24 cellular contexts compared by ENCODE assay signal in genomic region chr14:23149745-23150144, GRCh38. TPM values are rescaled to one million over a fixed set of nuclear protein-coding genes. Genes with fewer than 3 reads are reported as not detected.
DNase-seq lines count a peak whose midpoint lies in the region; ATAC-seq and TF ChIP-seq lines count a peak whose summit lies in the region.
"Had no signal": no experiment of that assay in that cellular context is flagged by ENCODE, and none has a peak within 500 bp of the region (broad histone marks: within the 10 kb centered on the region; RNA-seq: fewer than 3 reads in every experiment).

No MANE protein-coding gene starts in this region.

- H3K9ac ChIP-seq in PC-3 (ENCODE audit: low read length) (no peak overlapping the region), skeletal muscle tissue (ENCODE audit: low read depth in 1 of 3, low read length in 3 of 3) (no peak overlapping the region)
- H3K9ac ChIP-seq: KMS-11 had no signal

- no peaks in the 10 kb centered on the region for H3K9me3 Mint-ChIP-seq in endothelial cell (ENCODE audit: unreplicated experiment)

- H2AFZ ChIP-seq in PC-3 (ENCODE audit: low read length): no peak overlapping the region
- H2AFZ ChIP-seq in hepatocyte: no peak overlapping the region

- H3K79me2 ChIP-seq in PC-3 (ENCODE audit: low read length) (no peaks in the 10 kb centered on the region), hepatocyte (no peaks in the 10 kb centered on the region)

- CTCF ChIA-PET in PC-3 (lab: Charles Lee): no interaction called here

- no TSS peak for BruUV-seq in PC-3 (replicated peaks; lab: Mats Ljungman, UMichigan)

- DNase-seq in PC-3 (peak; percentile 41), endothelial cell (ENCODE audit: low spot score) (no peak), hepatocyte (ENCODE audit: low spot score) (no peak), GF-D8 (lab: John Stamatoyannopoulos, UW) (no peak), amygdala (lab: John Stamatoyannopoulos, UW) (no peak), midbrain (lab: John Stamatoyannopoulos, UW) (no peak), T-helper 9 cell (no peak)
- DNase-seq: BE2C; Caco-2; CD4-positive, CD25-positive, alpha-beta regulatory T cell; GDM1; H9; NCI-H1417 treated with DMSO at 0.1 percent for 48 hours; NCI-H187 treated with DMSO at 0.1 percent for 48 hours; NCI-H226; NCI-H526; Peyer's patch had no signal

- H3K4me3 ChIP-seq in PC-3 (ENCODE audit: low read length): no peak overlapping the region
- H3K4me3 ChIP-seq in hepatocyte: no peak overlapping the region
- no peak overlapping the region for H3K4me3 ChIP-seq in skeletal muscle tissue (ENCODE audit: low read length in 3 of 3)
- H3K4me3 ChIP-seq: GM12878, Peyer's patch had no signal

- H3K27me3 Mint-ChIP-seq in endothelial cell (ENCODE audit: unreplicated experiment): peaks cover 12% of the 10 kb centered on the region

- intact Hi-C loops in PC-3 (cut with micrococcal nuclease): no loop called here

- ATAC-seq in PC-3: peak; percentile 50
- ATAC-seq: GM12878, Right ventricle myocardium inferior had no signal

- no peaks in the 10 kb centered on the region for H3K27me3 ChIP-seq in PC-3 (ENCODE audit: low read length)
- no peaks in the 10 kb centered on the region for H3K27me3 ChIP-seq in hepatocyte
- no peaks in the 10 kb centered on the region for H3K27me3 ChIP-seq in skeletal muscle tissue (ENCODE audit: control insufficient read depth in 3 of 3, insufficient read depth in 3 of 3, low read length in 3 of 3)
- H3K27me3 ChIP-seq: BE2C, Peyer's patch had no signal

- peak overlapping the region; percentile 91 for H3K27ac Mint-ChIP-seq in endothelial cell (ENCODE audit: unreplicated experiment)

- peaks cover 27% of the 10 kb centered on the region for H3K4me1 Mint-ChIP-seq in endothelial cell (ENCODE audit: unreplicated experiment)

- no peaks in the 10 kb centered on the region for H3K9me2 ChIP-seq in PC-3 (replicated peaks; ENCODE audit: low read length)
- H3K9me2 ChIP-seq in hepatocyte (replicated peaks; ENCODE audit: insufficient read depth): no peaks in the 10 kb centered on the region

- H3K36me3 Mint-ChIP-seq in endothelial cell (ENCODE audit: low read depth, unreplicated experiment): peaks cover 19% of the 10 kb centered on the region
- H3K36me3 Mint-ChIP-seq: CD4-positive, CD25-positive, alpha-beta regulatory T cell had no signal

- no peaks in the 10 kb centered on the region; the same call in 1 of the 2 replicates for H3K4me1 ChIP-seq in PC-3 (ENCODE audit: insufficient read depth, low read length)
- H3K4me1 ChIP-seq in hepatocyte (ENCODE audit: insufficient read depth): peaks cover 25% of the 10 kb centered on the region
- peaks cover 57 to 80% (median 70%) of the 10 kb centered on the region in 3 donors for H3K4me1 ChIP-seq in skeletal muscle tissue (ENCODE audit: control insufficient read depth in 3 of 3, insufficient read depth in 3 of 3, low read length in 3 of 3)
- H3K4me1 ChIP-seq: BE2C had no signal

- no peak overlapping the region for H3K4me3 Mint-ChIP-seq in endothelial cell (ENCODE audit: unreplicated experiment)
- H3K4me3 Mint-ChIP-seq: CD4-positive, CD25-positive, alpha-beta regulatory T cell; H9 had no signal

- no peak overlapping the region for H3K27ac ChIP-seq in PC-3 (ENCODE audit: low read length)
- peak overlapping the region; percentile 52 for H3K27ac ChIP-seq in hepatocyte
- peak overlapping the region; percentile 8 for H3K27ac ChIP-seq in skeletal muscle tissue (ENCODE audit: low read depth, low read length)
- H3K27ac ChIP-seq: HL-60, KMS-11, Peyer's patch had no signal

- no peak overlapping the region for H3K4me2 ChIP-seq in PC-3 (ENCODE audit: low read length)
- H3K4me2 ChIP-seq in hepatocyte: no peak overlapping the region
- H3K4me2 ChIP-seq: KMS-11 had no signal

- H3F3A ChIP-seq in PC-3 (ENCODE audit: low read length, unreplicated experiment): no peaks in the 10 kb centered on the region

- H3K36me3 ChIP-seq in PC-3 (ENCODE audit: low read depth, low read length): no peaks in the 10 kb centered on the region
- H3K36me3 ChIP-seq in hepatocyte (replicated peaks; ENCODE audit: insufficient read depth, low read depth): no peaks in the 10 kb centered on the region
- no peaks in the 10 kb centered on the region for H3K36me3 ChIP-seq in skeletal muscle tissue (ENCODE audit: control insufficient read depth in 3 of 3, insufficient read depth in 3 of 3, low read length in 3 of 3)
- H3K36me3 ChIP-seq: BE2C, Peyer's patch had no signal

- H4K20me1 ChIP-seq in PC-3 (ENCODE audit: low read length): no peaks in the 10 kb centered on the region
- H4K20me1 ChIP-seq in hepatocyte (ENCODE audit: insufficient read depth, poor library complexity, severe bottlenecking): no peaks in the 10 kb centered on the region

- no peaks in the 10 kb centered on the region for H3K9me3 ChIP-seq in PC-3 (ENCODE audit: low read length)
- H3K9me3 ChIP-seq in hepatocyte (ENCODE audit: low read depth): no peaks in the 10 kb centered on the region
- H3K9me3 ChIP-seq in skeletal muscle tissue (ENCODE audit: control insufficient read depth in 3 of 3, low read length in 3 of 3): no peaks in the 10 kb centered on the region
- H3K9me3 ChIP-seq: BE2C, Caco-2, Peyer's patch had no signal

- TF ChIP-seq CTCF in PC-3 (conservative IDR thresholded peaks at IDR 0.05; ENCODE audit: low read depth, low read length) (no peak), endothelial cell (IDR thresholded peaks at IDR 0.05; ENCODE audit: unreplicated experiment) (no peak), hepatocyte (IDR thresholded peaks at IDR 0.05; ENCODE audit: poor library complexity) (no peak)

- POLR2A ChIA-PET in PC-3 (lab: Charles Lee; ENCODE audit: unreplicated experiment): no interaction called here

RNA-seq across cellular contexts. Expression of gene CEBPE, which starts 30.7 kb away (rescaled TPM):
- total RNA-seq in PC-3 (2014; rRNA removed) (not detected in 2 replicates), endothelial cell (ENCODE audit: unreplicated experiment) (not detected), hepatocyte (not detected in 2 replicates), skeletal muscle tissue (under 0.01 TPM)
- polyA plus RNA-seq in hepatocyte: not detected in 2 replicates
- total RNA-seq: Caco-2; CD4-positive, CD25-positive, alpha-beta regulatory T cell; Daoy; H9; HT1080; Peyer's patch; Right ventricle myocardium inferior had no signal

RNA-seq across cellular contexts. Expression of gene SLC7A8, which starts 33.7 kb away (rescaled TPM):
- total RNA-seq in PC-3 (2014; rRNA removed) (0.63 and 3.8 TPM in 2 replicates), endothelial cell (ENCODE audit: unreplicated experiment) (24.3 TPM), hepatocyte (39.5 and 54.6 TPM in 2 replicates), skeletal muscle tissue (4.7 TPM)
- polyA plus RNA-seq in hepatocyte: 85.0 and 123 TPM in 2 replicates
- total RNA-seq: CD4-positive, CD25-positive, alpha-beta regulatory T cell had no signal

RNA-seq across cellular contexts. Expression of gene CIROP, which starts 45.0 kb away (rescaled TPM):
- total RNA-seq in PC-3 (2014; rRNA removed) (not detected in 2 replicates), endothelial cell (ENCODE audit: unreplicated experiment) (not detected), hepatocyte (not detected in 2 replicates), skeletal muscle tissue (not detected)
- not detected in 2 replicates for polyA plus RNA-seq in hepatocyte
- total RNA-seq: Caco-2; CD4-positive, CD25-positive, alpha-beta regulatory T cell; Daoy; GM12878; H9; HT1080; Peyer's patch; Right ventricle myocardium inferior had no signal
- polyA plus RNA-seq: GM12878 had no signal

RNA-seq across cellular contexts. Expression of gene C14orf119, which starts 54.4 kb away (rescaled TPM):
- total RNA-seq in PC-3 (2014; rRNA removed): 26.7 and 49.6 TPM in 2 replicates
- total RNA-seq in endothelial cell (ENCODE audit: unreplicated experiment): 55.2 TPM
- total RNA-seq in hepatocyte: 47.7 and 64.9 TPM in 2 replicates
- 118 and 146 TPM in 2 replicates for polyA plus RNA-seq in hepatocyte
- total RNA-seq in skeletal muscle tissue: 24.5 TPM

RNA-seq across cellular contexts. Expression of gene ACIN1, which starts 54.8 kb away (rescaled TPM):
- total RNA-seq in PC-3 (2014; rRNA removed): 112 and 116 TPM in 2 replicates
- total RNA-seq in endothelial cell (ENCODE audit: unreplicated experiment): 226 TPM
- total RNA-seq in hepatocyte: 97.5 and 108 TPM in 2 replicates
- 44.3 and 49.2 TPM in 2 replicates for polyA plus RNA-seq in hepatocyte
- 62.1 TPM for total RNA-seq in skeletal muscle tissue
